8 cellular contexts compared by ENCODE assay signal in genomic region chr7:80942261-80943041, GRCh38. TPM values are rescaled to one million over a fixed set of nuclear protein-coding genes. Genes with fewer than 3 reads are reported as not detected.
DNase-seq lines count a peak whose midpoint lies in the region; ATAC-seq and TF ChIP-seq lines count a peak whose summit lies in the region.

No MANE protein-coding gene starts in this region.

- H3K27ac Mint-ChIP-seq in activated naive CD4-positive, alpha-beta T cell treated with anti-CD3 and anti-CD28 coated beads, Interleukin-2, amount 10 ng/mL, durations not matched to agents 7 days and 5 days, result no peak overlapping the region

- peaks cover 24% of the 10 kb centered on the region for H3K4me1 ChIP-seq in psoas muscle

- no peaks in the 10 kb centered on the region for H3K9me3 ChIP-seq in psoas muscle

- no peaks in the 10 kb centered on the region for H3K9me3 Mint-ChIP-seq in activated naive CD4-positive, alpha-beta T cell treated with anti-CD3 and anti-CD28 coated beads, Interleukin-2, amount 10 ng/mL, durations not matched to agents 7 days and 5 days

- H3K36me3 Mint-ChIP-seq in activated naive CD4-positive, alpha-beta T cell treated with anti-CD3 and anti-CD28 coated beads, Interleukin-2, amount 10 ng/mL, durations not matched to agents 7 days and 5 days, result no peaks in the 10 kb centered on the region

- DNase-seq in DMS53 (lab: John Stamatoyannopoulos, UW), result peak; percentile 54
- peak; percentile 70 for DNase-seq in SK-MEL-5 (ENCODE audit: low read depth, low spot score)
- peak; percentile 87 for DNase-seq in glomerular endothelial cell (ENCODE audit: extremely low read depth, low read depth, low spot score)
- DNase-seq in psoas muscle, result peak; percentile 54 to 66
- DNase-seq in middle frontal gyrus (ENCODE audit: extremely low spot score, low spot score), result no peak
- no peak for DNase-seq in NCI-H2029 (lab: John Stamatoyannopoulos, UW)
- no peak for DNase-seq in activated naive CD4-positive, alpha-beta T cell treated with anti-CD3 and anti-CD28 coated beads, Interleukin-2, amount 10 ng/mL, durations not matched to agents 7 days and 5 days
- DNase-seq in SW480 (ENCODE audit: low spot score), result no peak

- H3K36me3 ChIP-seq in psoas muscle (ENCODE audit: insufficient read depth in 1 of 2, low read depth in 1 of 2), result no peaks in the 10 kb centered on the region

- no peak overlapping the region for H3K4me3 Mint-ChIP-seq in activated naive CD4-positive, alpha-beta T cell treated with anti-CD3 and anti-CD28 coated beads, Interleukin-2, amount 10 ng/mL, durations not matched to agents 7 days and 5 days

- CTCF ChIA-PET in activated naive CD4-positive, alpha-beta T cell treated with anti-CD3 and anti-CD28 coated beads, Interleukin-2, amount 10 ng/mL, durations not matched to agents 7 days and 5 days (lab: Charles Lee), result no interaction called here

- WGBS in psoas muscle, 3 donors, result 39 to 47% (median 41%) methylated on average over 2 of the region's 2 CpGs

- TF ChIP-seq CTCF in psoas muscle (IDR thresholded peaks at IDR 0.05), result no peak

- H3K27me3 Mint-ChIP-seq in activated naive CD4-positive, alpha-beta T cell treated with anti-CD3 and anti-CD28 coated beads, Interleukin-2, amount 10 ng/mL, durations not matched to agents 7 days and 5 days, result no peaks in the 10 kb centered on the region

- H3K4me1 Mint-ChIP-seq in activated naive CD4-positive, alpha-beta T cell treated with anti-CD3 and anti-CD28 coated beads, Interleukin-2, amount 10 ng/mL, durations not matched to agents 7 days and 5 days, result no peaks in the 10 kb centered on the region

- intact Hi-C loops in psoas muscle (cut with DNase I), result no loop called here

- no peak overlapping the region for H3K4me3 ChIP-seq in psoas muscle

- H3K27ac ChIP-seq in psoas muscle, result peak overlapping the region; percentile 63

- ATAC-seq in psoas muscle, result peak; percentile 95 to 99 (median 98)

- in situ Hi-C loops in SK-MEL-5 (cut with HindIII; ENCODE audit: low pct_unique_long_range_greater_than_20kb, low sequenced_read_pairs), result no loop called here

- H3K27me3 ChIP-seq in psoas muscle (ENCODE audit: insufficient read depth in 3 of 3, low read length in 2 of 3), result no peaks in the 10 kb centered on the region

RNA-seq across cellular contexts. Expression of gene SEMA3C, which starts 23.6 kb away (rescaled TPM):
- 26.2 and 26.4 TPM in 2 replicates for total RNA-seq in SK-MEL-5 (2014; rRNA removed; shearing (Covaris generic))
- polyA plus RNA-seq in SK-MEL-5 (2015; cell fraction: cytosol; rRNA removed), result 8.2 and 13.4 TPM in 2 replicates
- 20.2 and 21.4 TPM in 2 replicates for polyA plus RNA-seq in SK-MEL-5 (2015; cell fraction: nucleus; rRNA removed)
- total RNA-seq in glomerular endothelial cell (8.6 and 13.1 TPM in 2 replicates), psoas muscle (10 to 100 TPM; 15.1 to 63.1 (median 24.2) TPM)
- 10 to 100 TPM in 2 of 3 donors, 1 to 10 TPM in 1; 6.6 to 19.5 (median 15.7) TPM for polyA plus RNA-seq in psoas muscle

Comparison
In these comparisons a context has a peak if more than half of its experiments do, and no peak if none do; other contexts are left out.
1. DNase-seq: peak in DMS53 (single experiment), SK-MEL-5 (single experiment), glomerular endothelial cell (single experiment) and psoas muscle (2 of 2); none in middle frontal gyrus (single experiment), NCI-H2029 (single experiment), activated naive CD4-positive, alpha-beta T cell treated with anti-CD3 and anti-CD28 coated beads, Interleukin-2, amount 10 ng/mL, durations not matched to agents 7 days and 5 days (single experiment) and SW480 (single experiment).